In genomic region chr3:113270786-113271185, GRCh38 we compare ENCODE assay signal across 13 cellular contexts. TPM values are rescaled to one million over a fixed set of nuclear protein-coding genes. Genes with fewer than 3 reads are reported as not detected.
A peak's percentile ranks its signal among the peaks of the same experiment; 100 is the strongest.
DNase-seq lines count a peak whose midpoint lies in the region; ATAC-seq and TF ChIP-seq lines count a peak whose summit lies in the region.
"Had no signal": no experiment of that assay in that cellular context is flagged by ENCODE, and none has a peak within 500 bp of the region (broad histone marks: within the 10 kb centered on the region; RNA-seq: fewer than 3 reads in every experiment).

No MANE protein-coding gene starts in this region.

- H3K4me3 Mint-ChIP-seq in brain = no peak overlapping the region
- no peak overlapping the region for H3K4me3 Mint-ChIP-seq in nephron
- H3K4me3 Mint-ChIP-seq: HFFc6 had no signal

- H3K9me3 ChIP-seq in stomach smooth muscle (ENCODE audit: control insufficient read depth in 2 of 2, low read length in 2 of 2) = no peaks in the 10 kb centered on the region

- no peaks in the 10 kb centered on the region for H3K27me3 Mint-ChIP-seq in brain
- peaks cover 4% of the 10 kb centered on the region for H3K27me3 Mint-ChIP-seq in nephron (ENCODE audit: low read depth)

- H3K36me3 ChIP-seq in stomach smooth muscle (ENCODE audit: control insufficient read depth in 2 of 2, insufficient read depth in 2 of 2, low read length in 2 of 2) = peaks cover 67 to 68% of the 10 kb centered on the region in 2 donors

- H3K4me3 ChIP-seq in stomach smooth muscle (ENCODE audit: low read length in 2 of 2) = no peak overlapping the region

- no peak for DNase-seq in foreskin keratinocyte
- DNase-seq in stimulated activated naive CD4-positive, alpha-beta T cell treated with Interleukin-2 at 50 U/mL for 16 hours (lab: John Stamatoyannopoulos, UW) = no peak
- DNase-seq in NOMO-1 (lab: John Stamatoyannopoulos, UW; ENCODE audit: unreplicated experiment in 2 of 2) = no peak
- DNase-seq: H7; HFFc6; NK-92 treated with Interleukin-12 subunit alpha and Interleukin-12 subunit beta, amount 100 ng/mL, for 24 hours; SIG-M5 had no signal

- H3K4me1 ChIP-seq in foreskin keratinocyte (no peaks in the 10 kb centered on the region), stomach smooth muscle (ENCODE audit: control insufficient read depth, insufficient read depth, low read length) (peaks cover 27% of the 10 kb centered on the region)

- H3K27ac Mint-ChIP-seq in brain (peak overlapping the region in 4 of 5 experiments; percentile 24 to 90 (median 78)), nephron (peak overlapping the region in 2 of 3 experiments; percentile 52 to 80)
- H3K27ac Mint-ChIP-seq: HFFc6 had no signal

- ATAC-seq in foreskin keratinocyte (peak; percentile 23), GM21528 (IDR thresholded peaks at IDR 0.05; ENCODE audit: low FRiP score, unreplicated experiment) (no peak)
- ATAC-seq: Panc1 had no signal

- H3K27me3 ChIP-seq in foreskin keratinocyte = no peaks in the 10 kb centered on the region
- no peaks in the 10 kb centered on the region for H3K27me3 ChIP-seq in stomach smooth muscle (ENCODE audit: control insufficient read depth in 1 of 2, insufficient read depth in 2 of 2, low read length in 2 of 2)

- TF ChIP-seq CTCF in brain (conservative IDR thresholded peaks at IDR 0.05) (no peak), foreskin keratinocyte (conservative IDR thresholded peaks at IDR 0.05) (no peak), nephron (IDR thresholded peaks at IDR 0.05; ENCODE audit: unreplicated experiment in 3 of 3) (no peak)

- H3K9me3 Mint-ChIP-seq in brain (peaks cover 0 to 4% (median 0%) of the 10 kb centered on the region in 5 experiments), nephron (no peaks in the 10 kb centered on the region)
- H3K9me3 Mint-ChIP-seq: HFFc6 had no signal

- no peak overlapping the region for H3K9ac ChIP-seq in stomach smooth muscle (ENCODE audit: low read length in 2 of 2)

- no peak overlapping the region for H3K27ac ChIP-seq in foreskin keratinocyte
- peak overlapping the region; percentile 18 for H3K27ac ChIP-seq in stomach smooth muscle (ENCODE audit: low read length)
- H3K27ac ChIP-seq: C4-2B had no signal

- H3K4me1 Mint-ChIP-seq in brain (peaks cover 76% of the 10 kb centered on the region), nephron (peaks cover 76% of the 10 kb centered on the region)

- H3K36me3 Mint-ChIP-seq in brain (peaks cover 51% of the 10 kb centered on the region), nephron (ENCODE audit: low read depth) (peaks cover 83% of the 10 kb centered on the region)

RNA-seq across cellular contexts. Expression of gene BOC, which starts 59.4 kb away (rescaled TPM):
- polyA plus RNA-seq in brain (ENCODE audit: insufficient read depth, low read depth, low replicate concordance) (23.3 TPM), foreskin keratinocyte (8.3 and 11.4 TPM in 2 replicates)
- total RNA-seq in foreskin keratinocyte = 10.5 and 13.4 TPM in 2 replicates
